In the genomic region with DNA sequence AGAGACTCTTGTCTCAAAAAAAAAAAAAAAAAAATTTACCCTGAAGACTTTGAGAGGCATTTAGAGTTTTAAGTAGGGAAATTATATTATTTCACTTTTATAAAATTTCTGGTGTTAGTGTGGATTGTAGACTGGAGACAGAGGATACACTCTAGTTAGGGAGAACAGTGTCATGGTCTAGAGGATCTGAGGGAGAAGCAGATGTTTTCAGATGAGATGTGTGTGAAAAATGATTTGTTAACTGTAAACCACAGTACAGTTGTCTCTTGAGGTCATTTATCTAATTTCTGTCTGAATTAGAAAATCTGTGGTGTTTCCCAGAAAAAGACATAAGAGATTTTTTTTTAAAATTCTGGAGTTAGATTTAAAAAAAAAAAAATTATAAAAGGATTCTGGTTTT, we compare ENCODE assay signal across 19 cellular contexts. TPM values are rescaled to one million over a fixed set of nuclear protein-coding genes. Genes with fewer than 3 reads are reported as not detected.
A peak's percentile ranks its signal among the peaks of the same experiment; 100 is the strongest.
DNase-seq lines count a peak whose midpoint lies in the region; ATAC-seq and TF ChIP-seq lines count a peak whose summit lies in the region.
"Had no signal": no experiment of that assay in that cellular context is flagged by ENCODE, and none has a peak within 500 bp of the region (broad histone marks: within the 10 kb centered on the region; RNA-seq: fewer than 3 reads in every experiment).

No MANE protein-coding gene starts in this region.

- DNase-seq in stimulated activated naive CD8-positive, alpha-beta T cell treated with anti-CD3 and anti-CD28 coated beads, Interleukin-15, Interleukin-2, amounts not matched to agents 100 U/mL and 50 U/mL, for 24 hours, result no peak
- DNase-seq in T-helper 17 cell (no peak), myocyte (ENCODE audit: low read depth) (peak; percentile 41), NCI-H1105 treated with DMSO at 0.1 percent for 48 hours (lab: John Stamatoyannopoulos, UW) (no peak), cerebellar cortex (ENCODE audit: low spot score) (no peak)
- no peak for DNase-seq in stimulated activated CD4-positive, alpha-beta T cell treated with anti-CD3 and anti-CD28 coated beads, Interleukin-12 subunit alpha, Interleukin-12 subunit beta, amount 100 ng/mL, for 4 hours
- no peak for DNase-seq in CD4-positive, alpha-beta T cell
- DNase-seq: BE2C; CD8-positive, alpha-beta memory T cell; DND-41; GDM1; Kasumi-1; NCI-H187; NCI-H345; NCI-H526; SJCRH30 had no signal

- no peak for ATAC-seq in stimulated activated naive CD8-positive, alpha-beta T cell treated with anti-CD3 and anti-CD28 coated beads, Interleukin-15, Interleukin-2, amounts not matched to agents 100 U/mL and 50 U/mL, for 24 hours
- no peak for ATAC-seq in T-helper 17 cell
- no peak for ATAC-seq in CD4-positive, alpha-beta T cell (ENCODE audit: poor library complexity)

- no peaks in the 10 kb centered on the region for H3K4me1 Mint-ChIP-seq in stimulated activated naive CD8-positive, alpha-beta T cell treated with anti-CD3 and anti-CD28 coated beads, Interleukin-15, Interleukin-2, amounts not matched to agents 100 ng/mL and 50 ng/mL, for 24 hours (ENCODE audit: low read depth)
- peaks cover 9% of the 10 kb centered on the region for H3K4me1 Mint-ChIP-seq in T-helper 17 cell
- H3K4me1 Mint-ChIP-seq in CD4-positive, alpha-beta T cell (ENCODE audit: low read depth), result no peaks in the 10 kb centered on the region
- H3K4me1 Mint-ChIP-seq: CD8-positive, alpha-beta memory T cell had no signal

- peak overlapping the region; percentile 73 for H3K27ac Mint-ChIP-seq in stimulated activated naive CD8-positive, alpha-beta T cell treated with anti-CD3 and anti-CD28 coated beads, Interleukin-15, Interleukin-2, amounts not matched to agents 100 ng/mL and 50 ng/mL, for 24 hours
- peak overlapping the region; percentile 74 for H3K27ac Mint-ChIP-seq in T-helper 17 cell
- no peak overlapping the region for H3K27ac Mint-ChIP-seq in CD4-positive, alpha-beta T cell

- no peak for TF ChIP-seq CTCF in CD4-positive, alpha-beta T cell (IDR thresholded peaks at IDR 0.05)

- intact Hi-C loops in CD4-positive, alpha-beta T cell (cut with DNase I, micrococcal nuclease), result no loop called here

- POLR2A ChIA-PET in CD4-positive, alpha-beta T cell (lab: Charles Lee), result no interaction called here

- H3K9me3 Mint-ChIP-seq in stimulated activated naive CD8-positive, alpha-beta T cell treated with anti-CD3 and anti-CD28 coated beads, Interleukin-15, Interleukin-2, amounts not matched to agents 100 ng/mL and 50 ng/mL, for 24 hours, result no peaks in the 10 kb centered on the region
- H3K9me3 Mint-ChIP-seq in CD4-positive, alpha-beta T cell, result no peaks in the 10 kb centered on the region
- H3K9me3 Mint-ChIP-seq: CD8-positive, alpha-beta memory T cell; IgD-negative memory B cell had no signal

- H3K36me3 Mint-ChIP-seq in stimulated activated naive CD8-positive, alpha-beta T cell treated with anti-CD3 and anti-CD28 coated beads, Interleukin-15, Interleukin-2, amounts not matched to agents 100 ng/mL and 50 ng/mL, for 24 hours (ENCODE audit: low read depth), result peaks cover 52% of the 10 kb centered on the region
- H3K36me3 Mint-ChIP-seq in T-helper 17 cell (ENCODE audit: low read depth), result peaks cover 4% of the 10 kb centered on the region
- peaks cover 90% of the 10 kb centered on the region for H3K36me3 Mint-ChIP-seq in CD4-positive, alpha-beta T cell (ENCODE audit: low read depth)

- no peaks in the 10 kb centered on the region for H3K27me3 ChIP-seq in CD4-positive, alpha-beta T cell (ENCODE audit: control insufficient read depth, insufficient read depth, low read length)
- H3K27me3 ChIP-seq: BE2C, SJCRH30 had no signal

- CTCF ChIA-PET in CD4-positive, alpha-beta T cell (lab: Charles Lee), result no interaction called here

- H3K27me3 Mint-ChIP-seq in stimulated activated naive CD8-positive, alpha-beta T cell treated with anti-CD3 and anti-CD28 coated beads, Interleukin-15, Interleukin-2, amounts not matched to agents 100 ng/mL and 50 ng/mL, for 24 hours, result no peaks in the 10 kb centered on the region
- no peaks in the 10 kb centered on the region for H3K27me3 Mint-ChIP-seq in T-helper 17 cell
- H3K27me3 Mint-ChIP-seq in CD4-positive, alpha-beta T cell, result no peaks in the 10 kb centered on the region
- H3K27me3 Mint-ChIP-seq: CD8-positive, alpha-beta memory T cell; IgD-negative memory B cell had no signal

- H3K9me3 ChIP-seq in T-helper 17 cell (ENCODE audit: control insufficient read depth, low read length, poor library complexity, severe bottlenecking), result no peaks in the 10 kb centered on the region
- no peaks in the 10 kb centered on the region for H3K9me3 ChIP-seq in CD4-positive, alpha-beta T cell (ENCODE audit: control insufficient read depth, low read length)
- H3K9me3 ChIP-seq: BE2C, SJCRH30 had no signal

- H3K4me3 Mint-ChIP-seq in stimulated activated naive CD8-positive, alpha-beta T cell treated with anti-CD3 and anti-CD28 coated beads, Interleukin-15, Interleukin-2, amounts not matched to agents 100 ng/mL and 50 ng/mL, for 24 hours, result no peak overlapping the region
- no peak overlapping the region for H3K4me3 Mint-ChIP-seq in T-helper 17 cell
- H3K4me3 Mint-ChIP-seq in CD4-positive, alpha-beta T cell, result no peak overlapping the region
- H3K4me3 Mint-ChIP-seq: CD8-positive, alpha-beta memory T cell; IgD-negative memory B cell had no signal

- no peak overlapping the region for H3K27ac ChIP-seq in CD4-positive, alpha-beta T cell (ENCODE audit: low read depth, low read length)
- H3K27ac ChIP-seq: HL-60, SJCRH30 had no signal

RNA-seq across cellular contexts. Expression of gene NUP88, which starts 54.8 kb away (rescaled TPM):
- total RNA-seq in T-helper 17 cell (100 to 1,000 TPM; 118 to 130 TPM), myocyte (65.2 and 93.5 TPM in 2 replicates)
- polyA plus RNA-seq in myocyte (2012), result 48.7 TPM
- total RNA-seq in CD4-positive, alpha-beta T cell, result 100 to 1,000 TPM; 129 to 142 TPM

RNA-seq across cellular contexts. Expression of gene RPAIN, which starts 55.3 kb away (rescaled TPM):
- total RNA-seq in T-helper 17 cell, result 10 to 100 TPM; 57.7 to 72.7 TPM
- total RNA-seq in myocyte, result 72.4 and 85.9 TPM in 2 replicates
- 47.0 TPM for polyA plus RNA-seq in myocyte (2012)
- total RNA-seq in CD4-positive, alpha-beta T cell, result 10 to 100 TPM; 68.7 to 77.5 TPM
